In genomic region chr11:2374456-2375201, GRCh38 we compare ENCODE assay signal across 22 cellular contexts. TPM values are rescaled to one million over a fixed set of nuclear protein-coding genes. Genes with fewer than 3 reads are reported as not detected.
DNase-seq lines count a peak whose midpoint lies in the region; ATAC-seq, FAIRE-seq and TF ChIP-seq lines count a peak whose summit lies in the region.
"Had no signal": no experiment of that assay in that cellular context is flagged by ENCODE, and none has a peak within 500 bp of the region (broad histone marks: within the 10 kb centered on the region; RNA-seq: fewer than 3 reads in every experiment).

No MANE protein-coding gene starts in this region.

- no peak for FAIRE-seq in astrocyte (lab: Jason Lieb, UNC)
- FAIRE-seq: colon, GM12892 had no signal

- H2BK15ac ChIP-seq in mesendoderm (replicated peaks; ENCODE audit: low read depth): no peak overlapping the region

- H3K79me1 ChIP-seq in mesendoderm (ENCODE audit: low read length): peaks cover 1% of the 10 kb centered on the region

- H3K27ac Mint-ChIP-seq in astrocyte (ENCODE audit: unreplicated experiment): no peak overlapping the region
- H3K27ac Mint-ChIP-seq: activated CD4-positive, alpha-beta T cell treated with anti-CD3 and anti-CD28 coated beads, Interleukin-2, amount 10 ng/mL, durations not matched to agents 24 days and 14 days; T-helper 2 cell treated with Interferon-gamma antibody and Interleukin-4, amounts not matched to agents 5 μg/mL and 100 μg/mL, for 36 hours had no signal

- no peak overlapping the region for H3K4ac ChIP-seq in mesendoderm (ENCODE audit: low read depth, low read length)

- H3K36me3 ChIP-seq in astrocyte (ENCODE audit: insufficient read depth, low read length): no peaks in the 10 kb centered on the region
- H3K36me3 ChIP-seq in lower lobe of right lung: no peaks in the 10 kb centered on the region
- no peaks in the 10 kb centered on the region for H3K36me3 ChIP-seq in spleen
- H3K36me3 ChIP-seq in mesendoderm (ENCODE audit: control insufficient read depth, insufficient read depth, low read length): no peaks in the 10 kb centered on the region
- H3K36me3 ChIP-seq: adrenal gland had no signal

- TF ChIP-seq POLR2A in spleen (IDR thresholded peaks at IDR 0.05): no peak

- H3K79me2 ChIP-seq in astrocyte (ENCODE audit: insufficient read depth, low read length) (peaks cover 22% of the 10 kb centered on the region), mesendoderm (ENCODE audit: control insufficient read depth, insufficient read depth, low read length) (peaks cover 18% of the 10 kb centered on the region)

- H3K4me3 ChIP-seq in astrocyte (ENCODE audit: insufficient read depth, low read depth, low read length) (no peak overlapping the region), lower lobe of right lung (no peak overlapping the region), spleen (no peak overlapping the region), mesendoderm (ENCODE audit: low read length) (no peak overlapping the region)
- H3K4me3 ChIP-seq: adrenal gland had no signal

- DNase-seq in astrocyte (ENCODE audit: low read depth) (no peak), left cardiac atrium (peak; percentile 20), lower lobe of right lung (peak; percentile 45), spleen (peak; percentile 69), GOT3 (lab: John Stamatoyannopoulos, UW) (no peak), mesendoderm (no peak)
- DNase-seq in activated CD4-positive, alpha-beta T cell treated with anti-CD3 and anti-CD28 coated beads for 4 hours: no peak
- DNase-seq: activated CD4-positive, alpha-beta T cell treated with anti-CD3 and anti-CD28 coated beads, Interleukin-2, amount 10 ng/mL, durations not matched to agents 24 days and 14 days; activated T-cell treated with anti-CD3 and anti-CD28 coated beads, Interleukin-2, amount 50 U/mL, for 4 hours; CD4-positive, alpha-beta memory T cell; effector CD8-positive, alpha-beta T cell; glutamatergic neuron; naive B cell; NCI-H1048; NCI-H1694; NCI-H524; occipital lobe; WERI-Rb-1 had no signal

- H4K8ac ChIP-seq in mesendoderm (ENCODE audit: low read depth, low read length): no peak overlapping the region

- no peak overlapping the region for H3K27ac ChIP-seq in astrocyte (ENCODE audit: low read depth, low read length)
- peak overlapping the region; percentile 34 for H3K27ac ChIP-seq in lower lobe of right lung
- H3K27ac ChIP-seq in spleen: peak overlapping the region in 3 of 8 donors; percentile 9 to 47 (median 16)
- no peak overlapping the region for H3K27ac ChIP-seq in mesendoderm (ENCODE audit: low read depth, low read length)
- H3K27ac ChIP-seq: adrenal gland, WERI-Rb-1 had no signal

- H2BK5ac ChIP-seq in mesendoderm (ENCODE audit: low read length): no peak overlapping the region

- H3K4me1 ChIP-seq in astrocyte (ENCODE audit: insufficient read depth, low read length) (peaks cover 9% of the 10 kb centered on the region), lower lobe of right lung (peaks cover 13% of the 10 kb centered on the region), spleen (peaks cover 6 to 49% (median 28%) of the 10 kb centered on the region in 6 donors), mesendoderm (ENCODE audit: control insufficient read depth, low read depth, low read length) (peaks cover 2% of the 10 kb centered on the region)

- H2AK5ac ChIP-seq in mesendoderm (ENCODE audit: low read length): no peak overlapping the region

- H3K36me3 Mint-ChIP-seq in astrocyte (ENCODE audit: low read depth, unreplicated experiment): peaks cover 6% of the 10 kb centered on the region
- H3K36me3 Mint-ChIP-seq: naive B cell had no signal

- peaks cover 28% of the 10 kb centered on the region for H4K20me1 ChIP-seq in astrocyte (ENCODE audit: insufficient read depth, low read length)

- H3K4me2 ChIP-seq in astrocyte (ENCODE audit: low read length) (no peak overlapping the region), mesendoderm (ENCODE audit: low read length) (no peak overlapping the region)

- no peak overlapping the region for H2AFZ ChIP-seq in astrocyte (ENCODE audit: low read depth, low read length)

- peaks cover 4% of the 10 kb centered on the region for H3K4me1 Mint-ChIP-seq in astrocyte (ENCODE audit: low read depth, unreplicated experiment)

- no peak for TF ChIP-seq CTCF in astrocyte (IDR thresholded peaks at IDR 0.05; ENCODE audit: insufficient read depth, low read depth, low read length)
- TF ChIP-seq CTCF in lower lobe of right lung (IDR thresholded peaks at IDR 0.05): no peak
- TF ChIP-seq CTCF in spleen (IDR thresholded peaks at IDR 0.05 in 8 of 11, conservative IDR thresholded peaks at IDR 0.05 in 3 of 11): no peak

- H2BK120ac ChIP-seq in mesendoderm (ENCODE audit: low read depth, low read length): no peak overlapping the region

- H3K27me3 ChIP-seq in astrocyte (ENCODE audit: insufficient read depth, low read length): no peaks in the 10 kb centered on the region
- H3K27me3 ChIP-seq in lower lobe of right lung (ENCODE audit: low read depth): no peaks in the 10 kb centered on the region
- H3K27me3 ChIP-seq in spleen (replicated peaks in 1 of 7): peaks cover 0 to 12% (median 0%) of the 10 kb centered on the region in 7 donors
- H3K27me3 ChIP-seq in mesendoderm (ENCODE audit: insufficient read depth, low read length, poor library complexity): no peaks in the 10 kb centered on the region
- H3K27me3 ChIP-seq: adrenal gland had no signal

- H4K5ac ChIP-seq in mesendoderm (ENCODE audit: low read length): no peak overlapping the region

- no peak overlapping the region for H3K23ac ChIP-seq in mesendoderm (ENCODE audit: low read length)

- ATAC-seq in left cardiac atrium (peak in 1 of 2 donors; percentile 2), lower lobe of right lung (no peak)
- ATAC-seq: activated T-cell treated with anti-CD3 and anti-CD28 coated beads, Interleukin-2, amount 50 U/mL, for 4 hours had no signal

- H3K27me3 Mint-ChIP-seq in astrocyte (ENCODE audit: low read depth, unreplicated experiment): peaks cover 1% of the 10 kb centered on the region
- H3K27me3 Mint-ChIP-seq: CD4-positive, alpha-beta memory T cell; naive B cell had no signal

- 86 to 94% (median 93%) methylated on average over 15 of the region's 15 CpGs for WGBS in spleen, 5 donors
- WGBS in mesendoderm (ENCODE audit: extremely low coverage, insufficient coverage, low lambda C conversion rate): no CpG with 5 or more reads among the region's 15 CpGs

- no peaks in the 10 kb centered on the region for H3K9me3 ChIP-seq in astrocyte (ENCODE audit: insufficient read depth, low read depth, low read length)
- no peaks in the 10 kb centered on the region for H3K9me3 ChIP-seq in lower lobe of right lung
- H3K9me3 ChIP-seq in spleen: no peaks in the 10 kb centered on the region
- H3K9me3 ChIP-seq: adrenal gland had no signal

- H3K18ac ChIP-seq in mesendoderm (ENCODE audit: low read length): no peak overlapping the region

- peaks cover 3% of the 10 kb centered on the region for H3K9me3 Mint-ChIP-seq in astrocyte (ENCODE audit: unreplicated experiment)
- H3K9me3 Mint-ChIP-seq: activated CD4-positive, alpha-beta T cell treated with anti-CD3 and anti-CD28 coated beads, Interleukin-2, amount 10 ng/mL, durations not matched to agents 24 days and 14 days; activated T-cell treated with anti-CD3 and anti-CD28 coated beads, Interleukin-2, amount 50 U/mL, for 4 hours; T-helper 2 cell treated with Interferon-gamma antibody and Interleukin-4, amounts not matched to agents 5 μg/mL and 100 μg/mL, for 36 hours had no signal

- no peak overlapping the region for H3K9ac ChIP-seq in astrocyte (ENCODE audit: low read length)
- H3K9ac ChIP-seq in mesendoderm (ENCODE audit: low read length): no peak overlapping the region

- intact Hi-C loops in left cardiac atrium (cut with DNase I) (loop anchor here in 1 of 2 donors (1.0 kb wide), 1 partner anchor 59 kb away; no protein-coding TSS in a partner anchor), lower lobe of right lung (cut with DNase I) (no loop called here), spleen (cut with DNase I; ENCODE audit: low total_unique reads) (no loop called here)

- no peak overlapping the region for H3K56ac ChIP-seq in mesendoderm (ENCODE audit: low read length)

- H3K4me3 Mint-ChIP-seq in astrocyte (ENCODE audit: unreplicated experiment): peak overlapping the region; percentile 0
- H3K4me3 Mint-ChIP-seq: activated CD4-positive, alpha-beta T cell treated with anti-CD3 and anti-CD28 coated beads, Interleukin-2, amount 10 ng/mL, durations not matched to agents 24 days and 14 days; T-helper 2 cell treated with Interferon-gamma antibody and Interleukin-4, amounts not matched to agents 5 μg/mL and 100 μg/mL, for 36 hours had no signal

RNA-seq across cellular contexts. Expression of gene CD81, which starts 2.5 kb away (rescaled TPM):
- total RNA-seq in astrocyte: 625 and 648 TPM in 2 replicates
- 100 to 1,000 TPM; 699 to 773 TPM for total RNA-seq in left cardiac atrium
- 850 TPM for total RNA-seq in lower lobe of right lung
- total RNA-seq in spleen: 100 to 1,000 TPM; 370 to 594 (median 472) TPM
- 100 to 1,000 TPM; 191 to 368 (median 339) TPM for polyA plus RNA-seq in spleen
- polyA plus RNA-seq in mesendoderm (2013, experiment 1 of 2): 187 TPM
- polyA plus RNA-seq in mesendoderm (2013, experiment 2 of 2): 191 TPM

RNA-seq across cellular contexts. Expression of gene TSSC4, which starts 25.9 kb away (rescaled TPM):
- total RNA-seq in astrocyte (60.9 and 70.0 TPM in 2 replicates), left cardiac atrium (10 to 100 TPM; 34.9 to 45.7 TPM), lower lobe of right lung (38.8 TPM), spleen (10 to 100 TPM; 28.7 to 58.1 (median 42.2) TPM)
- polyA plus RNA-seq in spleen: 10 to 100 TPM; 42.5 to 94.4 (median 66.2) TPM
- 66.6 TPM for polyA plus RNA-seq in mesendoderm (2013, experiment 1 of 2)
- polyA plus RNA-seq in mesendoderm (2013, experiment 2 of 2): 66.0 TPM

Comparison
In these comparisons a context has a peak if more than half of its experiments do, and no peak if none do; other contexts are left out.
1. DNase-seq: peak in left cardiac atrium (single experiment), lower lobe of right lung (single experiment) and spleen (single experiment); none in astrocyte (single experiment), GOT3 (single experiment), mesendoderm (single experiment) and activated CD4-positive, alpha-beta T cell treated with anti-CD3 and anti-CD28 coated beads for 4 hours (0 of 2).